Comparison of ENCODE assay signal across 8 cellular contexts in the genomic region with DNA sequence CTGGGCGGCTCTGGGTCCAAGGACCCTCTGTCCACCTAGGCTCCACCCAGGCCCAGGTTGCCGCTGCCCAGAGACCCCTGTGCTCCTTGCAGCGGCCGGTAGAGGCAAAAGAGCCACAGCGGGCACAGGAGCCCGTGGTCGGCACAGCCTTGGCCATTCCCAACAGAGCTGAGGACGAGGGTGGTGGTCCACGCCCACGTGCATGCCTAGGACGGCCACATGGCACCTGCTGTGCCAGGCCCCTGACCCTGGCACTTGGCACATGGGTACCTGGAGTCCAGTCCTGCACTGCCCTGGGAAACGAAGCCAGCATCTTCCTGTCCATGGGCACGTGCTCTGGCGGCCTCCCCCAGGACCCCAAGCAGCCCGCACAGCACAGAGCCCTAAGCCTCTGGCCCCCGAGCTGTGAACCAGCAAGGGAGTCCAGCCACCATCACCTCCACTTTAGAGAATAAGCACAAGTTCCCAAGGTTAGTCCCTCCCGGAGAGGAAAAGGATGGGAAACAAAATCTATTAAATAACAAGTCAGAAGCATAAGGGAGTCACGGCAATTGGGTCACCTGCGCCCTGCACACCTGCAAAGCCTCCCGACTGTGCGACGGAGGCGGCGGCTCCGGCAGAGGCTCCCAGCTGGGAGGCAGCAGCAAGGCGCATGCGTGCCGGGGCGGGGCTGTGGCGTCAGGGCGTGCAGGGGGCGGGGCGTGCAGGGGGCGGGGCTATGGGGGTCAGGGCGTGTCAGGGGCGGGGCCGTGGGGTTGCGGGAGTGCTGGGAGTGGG. TPM values are rescaled to one million over a fixed set of nuclear protein-coding genes. Genes with fewer than 3 reads are reported as not detected.
A peak's percentile ranks its signal among the peaks of the same experiment; 100 is the strongest.
DNase-seq lines count a peak whose midpoint lies in the region; ATAC-seq and TF ChIP-seq lines count a peak whose summit lies in the region.

No MANE protein-coding gene starts in this region.

- no peaks in the 10 kb centered on the region for H3K36me3 ChIP-seq in mucosa of descending colon (ENCODE audit: low read depth)

- peaks cover 11% of the 10 kb centered on the region for H3K27me3 ChIP-seq in AG04450 (ENCODE audit: control insufficient read depth, insufficient read depth, low read length)

- H3K9me3 ChIP-seq in AG04450 (ENCODE audit: control insufficient read depth, insufficient read depth, low read length) (no peaks in the 10 kb centered on the region; the same call in 1 of the 2 replicates), mucosa of descending colon (no peaks in the 10 kb centered on the region)

- CTCF ChIA-PET in AG04450 (lab: Charles Lee) = no interaction called here

- intact Hi-C loops in mucosa of descending colon (cut with DNase I, micrococcal nuclease) = no loop called here

- no peak overlapping the region for H3K27ac ChIP-seq in AG04450 (ENCODE audit: low read depth, low read length)

- DNase-seq in AG04450 (ENCODE audit: low read depth, low spot score) = no peak
- DNase-seq in HK-2 (ENCODE audit: unreplicated experiment) = peak; percentile 76
- DNase-seq in T-helper 1 cell = peak; percentile 27 to 68 (median 45)
- peak; percentile 5 to 17 for DNase-seq in cardiac fibroblast (ENCODE audit: low read depth in 2 of 2)
- DNase-seq in mucosa of descending colon = peak; percentile 59 to 84 (median 76)
- DNase-seq in stimulated activated naive CD8-positive, alpha-beta T cell treated with anti-CD3 and anti-CD28 coated beads, Interleukin-15, Interleukin-2, amounts not matched to agents 100 U/mL and 50 U/mL, for 24 hours = peak; percentile 55
- no peak for DNase-seq in NOMO-1 treated with dmso at 0.1 percent for 144 hours (lab: John Stamatoyannopoulos, UW; ENCODE audit: unreplicated experiment)

- POLR2A ChIA-PET in AG04450 (lab: Yijun Ruan, JAX) = no interaction called here

- peaks cover 6% of the 10 kb centered on the region for H3K4me1 ChIP-seq in mucosa of descending colon (ENCODE audit: low read depth)

- peak overlapping the region; percentile 5; the same call in 1 of the 2 replicates for H3K4me3 ChIP-seq in AG04450 (ENCODE audit: low read depth, low read length)
- H3K4me3 ChIP-seq in cardiac fibroblast (replicated peaks in 1 of 2; ENCODE audit: low read depth in 2 of 2, low read length in 2 of 2) = peak overlapping the region; percentile 1 to 28
- H3K4me3 ChIP-seq in mucosa of descending colon = no peak overlapping the region

- peak; percentile 95 for ATAC-seq in mucosa of descending colon
- ATAC-seq in stimulated activated naive CD8-positive, alpha-beta T cell treated with anti-CD3 and anti-CD28 coated beads, Interleukin-15, Interleukin-2, amounts not matched to agents 100 U/mL and 50 U/mL, for 24 hours = no peak
- no peak for ATAC-seq in GM19395 (IDR thresholded peaks at IDR 0.05; ENCODE audit: unreplicated experiment)

- TF ChIP-seq CTCF in AG04450 (IDR thresholded peaks at IDR 0.05; ENCODE audit: low read depth, low read length) (no peak), cardiac fibroblast (IDR thresholded peaks at IDR 0.05; ENCODE audit: low read depth, low read length) (no peak), mucosa of descending colon (IDR thresholded peaks at IDR 0.05) (no peak)

RNA-seq across cellular contexts. Expression of gene STK32C, which starts 59.1 kb away (rescaled TPM):
- 5.0 and 5.3 TPM in 2 replicates for polyA plus RNA-seq in AG04450 (2011; rRNA removed)
- 4.3 and 6.5 TPM in 2 replicates for polyA minus RNA-seq in AG04450 (2011; rRNA and poly(A)+ RNA removed)
- total RNA-seq in mucosa of descending colon = 10 to 100 TPM in 2 of 3 donors, 1 to 10 TPM in 1; 4.5 to 11.5 (median 11.1) TPM

Comparison
In these comparisons a context has a peak if more than half of its experiments do, and no peak if none do; other contexts are left out.
1. DNase-seq: peak in HK-2 (single experiment), T-helper 1 cell (5 of 5), cardiac fibroblast (2 of 2), mucosa of descending colon (3 of 3) and stimulated activated naive CD8-positive, alpha-beta T cell treated with anti-CD3 and anti-CD28 coated beads, Interleukin-15, Interleukin-2, amounts not matched to agents 100 U/mL and 50 U/mL, for 24 hours (single experiment); none in AG04450 (single experiment) and NOMO-1 treated with dmso at 0.1 percent for 144 hours (single experiment).